Comparison of ENCODE assay signal across 1 cellular context in the genomic region with DNA sequence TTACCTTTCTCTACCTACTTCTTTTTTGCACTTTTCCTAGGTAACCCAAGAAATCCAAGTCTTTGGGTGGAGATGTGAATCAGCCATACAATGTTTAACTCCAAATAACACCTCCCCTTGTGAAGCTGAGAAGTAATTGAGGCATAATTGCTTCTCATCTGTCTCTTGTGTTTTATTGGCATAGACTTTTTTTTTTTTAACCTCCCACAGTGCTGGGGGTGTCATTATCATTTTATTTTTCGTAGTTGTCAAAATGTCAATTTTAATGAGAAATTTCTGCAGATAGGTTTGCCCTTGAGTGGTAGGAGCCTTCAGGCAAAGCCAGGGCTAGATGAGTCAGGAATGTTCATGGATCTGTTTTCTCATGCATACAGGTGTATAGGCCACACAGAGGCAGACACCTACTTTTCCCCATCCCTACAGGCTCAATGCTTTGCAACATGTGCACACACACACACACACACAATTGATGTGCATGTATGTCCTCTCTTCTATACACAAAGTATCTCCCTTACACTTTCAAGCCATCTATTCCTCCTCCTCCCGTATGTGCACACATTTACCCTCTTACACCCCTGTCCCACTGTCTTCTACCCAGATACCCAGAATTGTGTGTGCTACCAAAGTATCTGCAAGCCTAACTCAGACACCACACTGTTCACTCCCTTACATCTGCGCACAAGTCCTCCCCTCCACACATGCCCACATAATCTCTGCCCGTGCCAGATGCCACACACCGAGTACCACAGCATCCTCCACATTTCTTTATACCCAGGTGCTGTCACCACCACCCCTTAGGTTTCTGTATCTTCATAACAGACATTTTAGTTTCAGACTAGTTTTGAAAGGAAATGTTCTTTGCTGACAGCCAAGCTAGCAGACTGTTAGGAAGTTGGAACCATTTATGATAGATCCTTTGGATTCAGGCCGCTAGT.
TF ChIP-seq lines count a peak whose summit lies in the region.

No MANE protein-coding gene starts in this region.

TF ChIP-seq in H1, 55 proteins besides CTCF, POLR2A, EP300 and RAD21:
- TF ChIP-seq YY1 (IDR thresholded peaks at IDR 0.05; ENCODE audit: low read depth, low read length): no peak
- TF ChIP-seq ZNF274 (IDR thresholded peaks at IDR 0.05; ENCODE audit: borderline replicate concordance, extremely low read depth, low read length): no peak
- no peak for TF ChIP-seq SIX5 (IDR thresholded peaks at IDR 0.05; ENCODE audit: low read depth, low read length)
- TF ChIP-seq, protein P1, sequence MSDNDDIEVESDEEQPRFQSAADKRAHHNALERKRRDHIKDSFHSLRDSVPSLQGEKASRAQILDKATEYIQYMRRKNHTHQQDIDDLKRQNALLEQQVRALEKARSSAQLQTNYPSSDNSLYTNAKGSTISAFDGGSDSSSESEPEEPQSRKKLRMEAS (IDR thresholded peaks at IDR 0.05): no peak
- no peak for TF ChIP-seq GTF2F1 (IDR thresholded peaks at IDR 0.05; ENCODE audit: borderline replicate concordance, low read depth, low read length)
- TF ChIP-seq CEBPB (IDR thresholded peaks at IDR 0.05; ENCODE audit: low read depth, low read length): no peak
- TF ChIP-seq RXRA (IDR thresholded peaks at IDR 0.05; ENCODE audit: insufficient read depth, low read depth, low read length): no peak
- TF ChIP-seq, protein P2, sequence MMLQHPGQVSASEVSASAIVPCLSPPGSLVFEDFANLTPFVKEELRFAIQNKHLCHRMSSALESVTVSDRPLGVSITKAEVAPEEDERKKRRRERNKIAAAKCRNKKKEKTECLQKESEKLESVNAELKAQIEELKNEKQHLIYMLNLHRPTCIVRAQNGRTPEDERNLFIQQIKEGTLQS (IDR thresholded peaks at IDR 0.05; ENCODE audit: insufficient read depth, low read depth, low read length): no peak
- TF ChIP-seq TBP (IDR thresholded peaks at IDR 0.05; ENCODE audit: low read depth, low read length): no peak
- TF ChIP-seq JUN (IDR thresholded peaks at IDR 0.05; ENCODE audit: low read depth, low read length): no peak
- TF ChIP-seq SP2 (IDR thresholded peaks at IDR 0.05; ENCODE audit: low read length): no peak
- TF ChIP-seq, protein P3, sequence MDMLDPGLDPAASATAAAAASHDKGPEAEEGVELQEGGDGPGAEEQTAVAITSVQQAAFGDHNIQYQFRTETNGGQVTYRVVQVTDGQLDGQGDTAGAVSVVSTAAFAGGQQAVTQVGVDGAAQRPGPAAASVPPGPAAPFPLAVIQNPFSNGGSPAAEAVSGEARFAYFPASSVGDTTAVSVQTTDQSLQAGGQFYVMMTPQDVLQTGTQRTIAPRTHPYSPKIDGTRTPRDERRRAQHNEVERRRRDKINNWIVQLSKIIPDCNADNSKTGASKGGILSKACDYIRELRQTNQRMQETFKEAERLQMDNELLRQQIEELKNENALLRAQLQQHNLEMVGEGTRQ (IDR thresholded peaks at IDR 0.05; ENCODE audit: low read length): no peak
- TF ChIP-seq MAFK (IDR thresholded peaks at IDR 0.05; ENCODE audit: low read depth, low read length): no peak
